ENCODE assay signal across 31 cellular contexts in genomic region chr12:131586269-131586668, GRCh38.
"Had no signal": no experiment of that assay in that cellular context is flagged by ENCODE, and none has a peak within 500 bp of the region (broad histone marks: within the 10 kb centered on the region; RNA-seq: fewer than 3 reads in every experiment).

No MANE protein-coding gene starts in this region.

- H3K4me1 ChIP-seq: adrenal gland, ascending aorta, body of pancreas, breast epithelium had no signal

- DNase-seq: activated effector memory CD4-positive, alpha-beta T cell treated with anti-CD3 and anti-CD28 coated beads, Interleukin-2, amount 50 U/mL, for 16 hours; activated effector memory CD4-positive, alpha-beta T cell treated with Interleukin-2 at 50 U/mL for 16 hours; activated gamma-delta T cell; activated gamma-delta T cell treated with Interleukin-2 at 50 U/mL for 16 hours; activated naive CD4-positive, alpha-beta T cell; activated naive CD4-positive, alpha-beta T cell treated with anti-CD3 and anti-CD28 coated beads for 36 hours; activated naive CD4-positive, alpha-beta T cell treated with anti-CD3 and anti-CD28 coated beads, Interleukin-2, amount 10 ng/mL, durations not matched to agents 7 days and 5 days; activated naive CD4-positive, alpha-beta T cell treated with anti-CD3 and anti-CD28 coated beads, Interleukin-2, amount 50 U/mL, for 16 hours; activated naive CD4-positive, alpha-beta T cell treated with Interleukin-2 at 50 U/mL for 16 hours; activated naive CD8-positive, alpha-beta T cell treated with anti-CD3 and anti-CD28 coated beads for 36 hours; activated naive CD8-positive, alpha-beta T cell treated with anti-CD3 and anti-CD28 coated beads, Interleukin-2, amount 10 ng/mL, durations not matched to agents 7 days and 5 days; activated naive CD8-positive, alpha-beta T cell treated with anti-CD3 and anti-CD28 coated beads, Interleukin-2, amount 50 U/mL, for 24 hours; activated T-cell treated with anti-CD3 and anti-CD28 coated beads, Interleukin-2, amount 50 U/mL, for 1 hour; activated T-cell treated with anti-CD3 and anti-CD28 coated beads, Interleukin-2, amount 50 U/mL, for 24 hours; activated T-cell treated with anti-CD3 and anti-CD28 coated beads, Interleukin-2, amount 50 U/mL, for 4 hours; activated T-cell treated with anti-CD3 and anti-CD28 coated beads, Interleukin-2, amount 50 U/mL, for 48 hours; activated T-cell treated with anti-CD3 and anti-CD28 coated beads, Interleukin-2, amount 50 U/mL, for 72 hours; adrenal gland; amniotic stem cell; amygdala; anterior cingulate cortex; body of pancreas; brain microvascular endothelial cell; caudate nucleus; central memory CD4-positive, alpha-beta T cell; cerebellar nuclear complex had no signal

- ATAC-seq: activated naive CD4-positive, alpha-beta T cell treated with anti-CD3 and anti-CD28 coated beads, Interleukin-2, amount 50 U/mL, for 72 hours; activated naive CD8-positive, alpha-beta T cell treated with anti-CD3 and anti-CD28 coated beads, Interleukin-2, amount 50 U/mL, for 24 hours; activated T-cell treated with anti-CD3 and anti-CD28 coated beads, Interleukin-2, amount 50 U/mL, for 4 hours; activated T-cell treated with anti-CD3 and anti-CD28 coated beads, Interleukin-2, amount 50 U/mL, for 72 hours; activated T-helper 17 cell treated with anti-CD3 and anti-CD28 coated beads, Interleukin-2, amount 50 U/mL, for 72 hours; body of pancreas had no signal

- H3K36me3 ChIP-seq: adrenal gland, ascending aorta, brain microvascular endothelial cell, breast epithelium, cardiac muscle cell had no signal

- H3K27ac ChIP-seq: adrenal gland, ascending aorta, body of pancreas, brain microvascular endothelial cell, breast epithelium, cardiac muscle cell had no signal

- H3K4me3 ChIP-seq: adrenal gland, ascending aorta, body of pancreas, breast epithelium, cardiac muscle cell had no signal

- H3K9me3 ChIP-seq: adrenal gland, ascending aorta, body of pancreas had no signal

- H3K27me3 ChIP-seq: adrenal gland, ascending aorta, body of pancreas, brain microvascular endothelial cell, cardiac muscle cell had no signal
